1 cellular context compared by ENCODE assay signal in genomic region chr2:42957109-42958035, GRCh38.
TF ChIP-seq lines count a peak whose summit lies in the region.

No MANE protein-coding gene starts in this region.

TF ChIP-seq in HepG2, 621 proteins besides CTCF, POLR2A, EP300 and RAD21 (continued from another document and continues in another):
- TF ChIP-seq RERE (CRISPR knock-in tag; IDR thresholded peaks at IDR 0.05; ENCODE audit: low read depth), result no peak
- TF ChIP-seq U2AF1 (optimal IDR thresholded peaks at IDR 0.05; ENCODE audit: low read depth, low read length), result no peak
- TF ChIP-seq YEATS4 (CRISPR knock-in tag; IDR thresholded peaks at IDR 0.05; ENCODE audit: borderline replicate concordance), result no peak
- no peak for TF ChIP-seq REL (CRISPR knock-in tag; conservative IDR thresholded peaks at IDR 0.05)
- no peak for TF ChIP-seq MTF1 (CRISPR knock-in tag; IDR thresholded peaks at IDR 0.05)
- TF ChIP-seq ZNF329 (CRISPR knock-in tag; IDR thresholded peaks at IDR 0.05; ENCODE audit: low read depth), result no peak
- no peak for TF ChIP-seq ZNF142 (CRISPR knock-in tag; IDR thresholded peaks at IDR 0.05)
- TF ChIP-seq TEF (CRISPR knock-in tag; IDR thresholded peaks at IDR 0.05), result no peak
- peak; percentile 72 for TF ChIP-seq NR2F6 (IDR thresholded peaks at IDR 0.05)
- TF ChIP-seq NR2F6 (CRISPR knock-in tag; IDR thresholded peaks at IDR 0.05), result peak; percentile 65
- TF ChIP-seq NFKB2 (CRISPR knock-in tag; IDR thresholded peaks at IDR 0.05; ENCODE audit: borderline replicate concordance), result no peak
- no peak for TF ChIP-seq ZNF598 (CRISPR knock-in tag; IDR thresholded peaks at IDR 0.05; ENCODE audit: borderline replicate concordance)
- no peak for TF ChIP-seq CHD2 (IDR thresholded peaks at IDR 0.05; ENCODE audit: low read depth, low read length)
- no peak; the same call in 1 of the 2 replicates for TF ChIP-seq ZNF331 (CRISPR knock-in tag; IDR thresholded peaks at IDR 0.05)
- no peak for TF ChIP-seq SMARCC2 (IDR thresholded peaks at IDR 0.05)
- TF ChIP-seq TEAD2 (CRISPR knock-in tag; IDR thresholded peaks at IDR 0.05), result no peak
- no peak for TF ChIP-seq ZNF784 (CRISPR knock-in tag; IDR thresholded peaks at IDR 0.05; ENCODE audit: borderline replicate concordance)
- TF ChIP-seq ZNF678 (CRISPR knock-in tag; IDR thresholded peaks at IDR 0.05), result no peak
- TF ChIP-seq GLMP (CRISPR knock-in tag; IDR thresholded peaks at IDR 0.05; ENCODE audit: borderline replicate concordance), result no peak
- TF ChIP-seq ZNF740 (CRISPR knock-in tag; IDR thresholded peaks at IDR 0.05), result no peak
- no peak for TF ChIP-seq HIC2 (CRISPR knock-in tag; IDR thresholded peaks at IDR 0.05; ENCODE audit: low read depth)
- TF ChIP-seq MED13 (CRISPR knock-in tag; IDR thresholded peaks at IDR 0.05), result no peak
- TF ChIP-seq ZHX1 (CRISPR knock-in tag; IDR thresholded peaks at IDR 0.05; ENCODE audit: low read depth), result no peak
- no peak for TF ChIP-seq ZSCAN12 (CRISPR knock-in tag; IDR thresholded peaks at IDR 0.05)
- no peak for TF ChIP-seq TOE1 (CRISPR knock-in tag; IDR thresholded peaks at IDR 0.05)
- no peak for TF ChIP-seq AGO2 (optimal IDR thresholded peaks at IDR 0.05; ENCODE audit: low read depth, low read length)
- no peak for TF ChIP-seq ZNF460 (CRISPR knock-in tag; IDR thresholded peaks at IDR 0.05; ENCODE audit: borderline replicate concordance)
- TF ChIP-seq DDIT3 (CRISPR knock-in tag; IDR thresholded peaks at IDR 0.05), result no peak
- no peak for TF ChIP-seq ZMAT3 (CRISPR knock-in tag; conservative IDR thresholded peaks at IDR 0.05)
- no peak for TF ChIP-seq ZFP82 (CRISPR knock-in tag; IDR thresholded peaks at IDR 0.05; ENCODE audit: borderline replicate concordance)
- TF ChIP-seq RXRB (CRISPR knock-in tag; IDR thresholded peaks at IDR 0.05; ENCODE audit: borderline replicate concordance), result peak; percentile 29; the same call in 1 of the 2 replicates
- TF ChIP-seq ZNF496 (CRISPR knock-in tag; IDR thresholded peaks at IDR 0.05; ENCODE audit: insufficient replicate concordance), result no peak
- TF ChIP-seq ZBTB37 (CRISPR knock-in tag; IDR thresholded peaks at IDR 0.05), result peak; percentile 41; the same call in 1 of the 2 replicates
- no peak for TF ChIP-seq FOXO1 (CRISPR knock-in tag; IDR thresholded peaks at IDR 0.05)
- no peak for TF ChIP-seq GATAD1 (CRISPR knock-in tag; IDR thresholded peaks at IDR 0.05)
- no peak for TF ChIP-seq PHF5A (CRISPR knock-in tag; IDR thresholded peaks at IDR 0.05; ENCODE audit: low read depth, unreplicated experiment)
- TF ChIP-seq ZFY (CRISPR knock-in tag; IDR thresholded peaks at IDR 0.05), result no peak
- TF ChIP-seq ZNF709 (CRISPR knock-in tag; IDR thresholded peaks at IDR 0.05), result no peak
- no peak for TF ChIP-seq ZNF484 (CRISPR knock-in tag; IDR thresholded peaks at IDR 0.05; ENCODE audit: borderline replicate concordance, low read depth)
- no peak for TF ChIP-seq ZSCAN31 (CRISPR knock-in tag; IDR thresholded peaks at IDR 0.05; ENCODE audit: low read depth)
- TF ChIP-seq ARNT (IDR thresholded peaks at IDR 0.05), result no peak
- no peak for TF ChIP-seq ZNF768 (CRISPR knock-in tag; IDR thresholded peaks at IDR 0.05)
- TF ChIP-seq ZNF761 (CRISPR knock-in tag; conservative IDR thresholded peaks at IDR 0.05), result no peak
- peak; percentile 47; the same call in 1 of the 2 replicates for TF ChIP-seq GATAD2A (CRISPR knock-in tag; IDR thresholded peaks at IDR 0.05)
- no peak for TF ChIP-seq PCBP2 (optimal IDR thresholded peaks at IDR 0.05; ENCODE audit: low read depth, low read length, poor library complexity, severe bottlenecking)
